19 cellular contexts compared by ENCODE assay signal in the genomic region with DNA sequence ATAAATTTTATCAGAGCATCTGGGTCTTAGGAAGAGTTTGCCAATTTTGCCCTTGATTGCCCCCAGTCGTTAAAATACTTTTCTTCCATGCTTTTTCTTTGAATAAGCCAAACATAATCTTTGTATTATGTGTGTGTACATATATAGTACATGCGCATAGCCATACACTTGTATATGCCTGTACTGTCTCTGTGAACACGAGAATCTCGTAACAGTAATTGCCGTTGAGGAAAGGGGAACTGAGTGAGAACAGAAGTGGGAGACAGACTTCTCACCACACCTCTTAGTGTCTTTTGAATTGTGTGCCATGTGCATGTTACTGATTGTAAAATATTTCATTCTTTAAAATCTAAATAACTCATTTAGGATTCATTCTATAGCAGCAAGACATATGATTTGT.
DNase-seq lines count a peak whose midpoint lies in the region; ATAC-seq and TF ChIP-seq lines count a peak whose summit lies in the region.
"Had no signal": no experiment of that assay in that cellular context is flagged by ENCODE, and none has a peak within 500 bp of the region (broad histone marks: within the 10 kb centered on the region; RNA-seq: fewer than 3 reads in every experiment).

No MANE protein-coding gene starts in this region.

- intact Hi-C loops in thyroid gland (cut with DNase I): loop anchor here (10.0 kb wide), 1 partner anchor 468 kb away; no protein-coding TSS in a partner anchor

- no peaks in the 10 kb centered on the region for H3K9me3 ChIP-seq in thyroid gland
- H3K9me3 ChIP-seq: Caco-2 had no signal

- H3K9me3 Mint-ChIP-seq in naive B cell: no peaks in the 10 kb centered on the region
- H3K9me3 Mint-ChIP-seq: CD4-positive, CD25-positive, alpha-beta regulatory T cell; HFFc6 had no signal

- DNase-seq in GM12865 (ENCODE audit: low read depth) (peak; percentile 44), NB4 (ENCODE audit: low read depth) (peak; percentile 14), naive B cell (no peak), OCI-M1 (lab: John Stamatoyannopoulos, UW) (no peak), thyroid gland (no peak), DMS53 (lab: John Stamatoyannopoulos, UW) (no peak)
- no peak for DNase-seq in activated naive CD4-positive, alpha-beta T cell treated with anti-CD3 and anti-CD28 coated beads, Interleukin-2, amount 50 U/mL, for 16 hours
- DNase-seq: ACHN; Caco-2; CD4-positive, CD25-positive, alpha-beta regulatory T cell; HFFc6; MM.1S; NCI-H1436; NCI-H2029 treated with DMSO at 0.1 percent for 48 hours; NCI-H2171 treated with DMSO at 0.1 percent for 48 hours; NCI-H748 treated with DMSO at 0.1 percent for 48 hours; SHP77 had no signal

- no peak overlapping the region for H3K4me3 ChIP-seq in GM12865 (ENCODE audit: low read depth, low read length)
- no peak overlapping the region for H3K4me3 ChIP-seq in NB4 (ENCODE audit: low read depth, low read length)
- H3K4me3 ChIP-seq in thyroid gland (replicated peaks in 1 of 3): no peak overlapping the region

- no peaks in the 10 kb centered on the region for H3K27me3 ChIP-seq in thyroid gland

- no peak overlapping the region for H3K4me3 Mint-ChIP-seq in naive B cell
- H3K4me3 Mint-ChIP-seq: CD4-positive, CD25-positive, alpha-beta regulatory T cell; HFFc6 had no signal

- H3K27ac ChIP-seq in thyroid gland: no peak overlapping the region

- H3K36me3 Mint-ChIP-seq in naive B cell: peaks cover 2 to 12% of the 10 kb centered on the region in 2 donors

- TF ChIP-seq POLR2A in NB4 (IDR thresholded peaks at IDR 0.05; ENCODE audit: extremely low read depth, insufficient read length): no peak
- TF ChIP-seq POLR2A in thyroid gland (IDR thresholded peaks at IDR 0.05): no peak

- ATAC-seq in GM21381 (IDR thresholded peaks at IDR 0.05; ENCODE audit: unreplicated experiment) (peak; percentile 60), naive B cell (ENCODE audit: low read depth in 2 of 2) (peak; percentile 40 to 66)
- ATAC-seq: SK-N-SH treated with all-trans-retinoic acid at 6 μM for 48 hours had no signal

- WGBS in thyroid gland, 2 donors: 77 to 82% methylated on average over 5 of the region's 5 CpGs

- H3K27me3 Mint-ChIP-seq in naive B cell: no peaks in the 10 kb centered on the region
- H3K27me3 Mint-ChIP-seq: CD4-positive, CD25-positive, alpha-beta regulatory T cell had no signal

- TF ChIP-seq CTCF in GM12865 (IDR thresholded peaks at IDR 0.05; ENCODE audit: insufficient read depth, low read depth, low read length, missing control alignments) (no peak), NB4 (IDR thresholded peaks at IDR 0.05; ENCODE audit: low read depth, low read length) (no peak), thyroid gland (IDR thresholded peaks at IDR 0.05) (no peak)

- peaks cover 24 to 37% (median 35%) of the 10 kb centered on the region in 3 donors for H3K4me1 Mint-ChIP-seq in naive B cell

- H3K27ac Mint-ChIP-seq in naive B cell: no peak overlapping the region
- H3K27ac Mint-ChIP-seq: CD4-positive, CD25-positive, alpha-beta regulatory T cell; HFFc6 had no signal

- no peaks in the 10 kb centered on the region for H3K4me1 ChIP-seq in thyroid gland
- H3K4me1 ChIP-seq: Caco-2 had no signal

- H3K36me3 ChIP-seq in thyroid gland: no peaks in the 10 kb centered on the region

Comparison
In these comparisons a context has a peak if more than half of its experiments do, and no peak if none do; other contexts are left out.
1. DNase-seq: peak in GM12865 (single experiment) and NB4 (single experiment); none in naive B cell (single experiment), OCI-M1 (single experiment), activated naive CD4-positive, alpha-beta T cell treated with anti-CD3 and anti-CD28 coated beads, Interleukin-2, amount 50 U/mL, for 16 hours (single experiment), thyroid gland (0 of 2) and DMS53 (single experiment).